ENCODE assay signal across 8 cellular contexts in genomic region chr17:28576758-28577465, GRCh38. TPM values are rescaled to one million over a fixed set of nuclear protein-coding genes. Genes with fewer than 3 reads are reported as not detected.
DNase-seq lines count a peak whose midpoint lies in the region; ATAC-seq lines count a peak whose summit lies in the region.

Gene ALDOC, minus strand, starts transcription at chr17:28576895. Its CDS starts 1,363 bp downstream, at chr17:28575532.

- H3K27ac Mint-ChIP-seq in activated CD4-positive, alpha-beta T cell treated with anti-CD3 and anti-CD28 coated beads, Interleukin-2, amount 10 ng/mL, durations not matched to agents 24 days and 14 days = peak within 1 kb of the TSS; percentile 94

- peaks cover 53% of the 10 kb centered on the region for H3K36me3 Mint-ChIP-seq in activated CD4-positive, alpha-beta T cell treated with anti-CD3 and anti-CD28 coated beads, Interleukin-2, amount 10 ng/mL, durations not matched to agents 24 days and 14 days (ENCODE audit: low read depth)

- peak within 1 kb of the TSS; percentile 79 for H3K27ac ChIP-seq in cingulate gyrus (ENCODE audit: low read depth, low read length)

- peaks cover 56% of the 10 kb centered on the region for H3K4me1 Mint-ChIP-seq in activated CD4-positive, alpha-beta T cell treated with anti-CD3 and anti-CD28 coated beads, Interleukin-2, amount 10 ng/mL, durations not matched to agents 24 days and 14 days

- no peaks in the 10 kb centered on the region for H3K27me3 Mint-ChIP-seq in activated CD4-positive, alpha-beta T cell treated with anti-CD3 and anti-CD28 coated beads, Interleukin-2, amount 10 ng/mL, durations not matched to agents 24 days and 14 days

- intact Hi-C loops in activated CD4-positive, alpha-beta T cell treated with anti-CD3 and anti-CD28 coated beads, Interleukin-2, amount 10 ng/mL, durations not matched to agents 24 days and 14 days (cut with micrococcal nuclease) = no loop called here

- H3K9me3 Mint-ChIP-seq in activated CD4-positive, alpha-beta T cell treated with anti-CD3 and anti-CD28 coated beads, Interleukin-2, amount 10 ng/mL, durations not matched to agents 24 days and 14 days = no peaks in the 10 kb centered on the region

- DNase-seq in A172 (ENCODE audit: low spot score) = peak; percentile 62
- peak; percentile 50 for DNase-seq in NCI-H446 treated with DMSO at 0.1 percent for 48 hours (lab: John Stamatoyannopoulos, UW)
- DNase-seq in activated CD4-positive, alpha-beta T cell treated with anti-CD3 and anti-CD28 coated beads, Interleukin-2, amount 10 ng/mL, durations not matched to agents 24 days and 14 days = peak; percentile 100
- DNase-seq in left lobe of liver (ENCODE audit: low spot score) = peak; percentile 99
- DNase-seq in stimulated activated CD4-positive, alpha-beta T cell treated with anti-CD3 and anti-CD28 coated beads, Interleukin-2, amount 100 ng/mL, for 4 hours (ENCODE audit: low read depth) = peak; percentile 98

- peak within 1 kb of the TSS; percentile 95 for H3K4me3 Mint-ChIP-seq in activated CD4-positive, alpha-beta T cell treated with anti-CD3 and anti-CD28 coated beads, Interleukin-2, amount 10 ng/mL, durations not matched to agents 24 days and 14 days

- ATAC-seq in GM18861 (IDR thresholded peaks at IDR 0.05; ENCODE audit: unreplicated experiment) (peak; percentile 71), HG03108 (IDR thresholded peaks at IDR 0.05; ENCODE audit: unreplicated experiment) (peak; percentile 84), left lobe of liver (peak; percentile 96)

RNA-seq across cellular contexts. Expression of gene ALDOC, which starts in this region (rescaled TPM):
- 1.3 and 2.1 TPM in 2 replicates for total RNA-seq in A172 (2014; rRNA removed; shearing (Covaris generic))
- total RNA-seq in activated CD4-positive, alpha-beta T cell treated with anti-CD3 and anti-CD28 coated beads, Interleukin-2, amount 10 ng/mL, durations not matched to agents 24 days and 14 days = 70.2 and 72.9 TPM in 2 replicates
- total RNA-seq in left lobe of liver = 46.8 TPM

Comparison
In these comparisons a context has a peak if more than half of its experiments do, and no peak if none do; other contexts are left out.
1. Peak in every context shown above with its lines: DNase-seq, ATAC-seq and H3K27ac ChIP-seq.
2. RNA of gene ALDOC (total RNA-seq): 70.2 to 72.9 TPM in activated CD4-positive, alpha-beta T cell treated with anti-CD3 and anti-CD28 coated beads, Interleukin-2, amount 10 ng/mL, durations not matched to agents 24 days and 14 days and 46.8 TPM in left lobe of liver (single experiment); 1.3 to 2.1 TPM in A172; every median in the first group is over 10 times any median in the second.
3. DNase-seq: peak in every context shown above with its lines; median percentile 100 in activated CD4-positive, alpha-beta T cell treated with anti-CD3 and anti-CD28 coated beads, Interleukin-2, amount 10 ng/mL, durations not matched to agents 24 days and 14 days; 99 in left lobe of liver; 98 in stimulated activated CD4-positive, alpha-beta T cell treated with anti-CD3 and anti-CD28 coated beads, Interleukin-2, amount 100 ng/mL, for 4 hours; 62 in A172; 50 in NCI-H446 treated with DMSO at 0.1 percent for 48 hours.